In genomic region chrX:136600059-136600458, GRCh38 we compare ENCODE assay signal across 1 cellular context.
TF ChIP-seq lines count a peak whose summit lies in the region.

No MANE protein-coding gene starts in this region.

TF ChIP-seq in GM12878, 131 proteins besides CTCF, POLR2A, EP300 and RAD21:
- TF ChIP-seq SREBF1 (IDR thresholded peaks at IDR 0.05; ENCODE audit: low read length), result no peak
- no peak for TF ChIP-seq HCFC1 (IDR thresholded peaks at IDR 0.05; ENCODE audit: low read length)
- TF ChIP-seq CHD4 (IDR thresholded peaks at IDR 0.05), result no peak
- TF ChIP-seq PAX8 (IDR thresholded peaks at IDR 0.05), result no peak
- peak; percentile 37 for TF ChIP-seq BCL3 (IDR thresholded peaks at IDR 0.05; ENCODE audit: borderline replicate concordance, insufficient read depth, low read depth, low read length, poor library complexity, severe bottlenecking)
- no peak for TF ChIP-seq NRF1 (conservative IDR thresholded peaks at IDR 0.05; ENCODE audit: low read depth, low read length)
- no peak for TF ChIP-seq TCF7 (IDR thresholded peaks at IDR 0.05; ENCODE audit: borderline replicate concordance)
- TF ChIP-seq WRNIP1 (IDR thresholded peaks at IDR 0.05; ENCODE audit: borderline replicate concordance, low read depth, low read length), result no peak
